ENCODE assay signal across 8 cellular contexts in the genomic region with DNA sequence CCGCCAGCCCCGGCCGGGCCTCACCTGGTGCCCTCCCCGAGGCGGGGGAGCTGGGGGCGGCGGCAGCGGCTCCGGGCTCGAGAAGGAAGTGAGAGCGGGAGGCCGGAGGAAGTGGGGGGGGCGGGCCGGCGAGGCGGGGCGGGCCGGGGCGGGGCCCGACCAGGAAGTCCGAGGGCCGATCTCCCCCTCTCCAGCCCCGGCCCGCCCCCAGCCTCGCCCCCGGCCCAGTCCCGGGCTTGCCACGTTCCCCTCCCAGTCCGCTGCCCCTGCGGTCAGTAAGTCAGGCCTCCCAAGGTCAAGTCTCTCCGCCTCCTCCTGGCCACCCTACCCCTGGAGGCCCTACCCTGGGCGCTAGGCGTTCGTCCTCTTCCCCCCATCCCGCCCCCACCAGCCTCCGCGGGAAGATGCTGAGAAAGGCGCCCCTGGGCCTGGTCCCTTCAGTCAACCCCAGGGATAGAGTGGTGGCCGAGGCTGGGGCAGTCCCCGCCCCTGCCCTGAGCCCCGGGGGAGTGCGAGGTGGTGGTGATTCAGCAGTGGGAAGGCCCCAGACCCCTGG. TPM values are rescaled to one million over a fixed set of nuclear protein-coding genes. Genes with fewer than 3 reads are reported as not detected.
DNase-seq lines count a peak whose midpoint lies in the region; ATAC-seq and TF ChIP-seq lines count a peak whose summit lies in the region.

A gene (minus strand): TSS at position 90 of the 556 bp plus-strand sequence. CDS start 12,821 bp downstream, outside the sequence.

- DNase-seq in Caco-2 (peak; percentile 81 to 89), OCI-LY7 (ENCODE audit: low spot score) (peak; percentile 82), glomerular visceral epithelial cell (ENCODE audit: extremely low spot score) (peak; percentile 85), occipital lobe (lab: John Stamatoyannopoulos, UW) (peak; percentile 73)
- no peak for DNase-seq in central memory CD4-positive, alpha-beta T cell

- CTCF ChIA-PET in Caco-2 (lab: Charles Lee) = interaction anchor here (0.5 to 3.1 kb wide), 27 partner anchors 8 to 247 kb away, joined by 3 to 63 read pairs (median 5); a partner anchor contains a TSS
- CTCF ChIA-PET in OCI-LY7 (lab: Charles Lee; ENCODE audit: unreplicated experiment) = interaction anchor here (0.6 to 1.8 kb wide), 10 partner anchors 8 to 255 kb away, joined by 3 to 20 read pairs (median 6); no protein-coding TSS in a partner anchor

- H3K27ac ChIP-seq in OCI-LY7 (ENCODE audit: low read depth, low read length, poor library complexity, severe bottlenecking) = peak within 1 kb of the TSS; percentile 82

- H3K4me3 Mint-ChIP-seq in Caco-2 (ENCODE audit: unreplicated experiment) = peak within 1 kb of the TSS; percentile 96
- peak within 1 kb of the TSS; percentile 97 for H3K4me3 Mint-ChIP-seq in activated naive CD8-positive, alpha-beta T cell

- POLR2A ChIA-PET in Caco-2 (lab: Charles Lee) (interaction anchor here (0.6 to 2.2 kb wide), 10 partner anchors 8 to 462 kb away, joined by 3 to 11 read pairs (median 4); a partner anchor contains a TSS), OCI-LY7 (lab: Charles Lee) (interaction anchor here (0.6 to 6.3 kb wide), 24 partner anchors 8 to 1758 kb away, joined by 3 to 75 read pairs (median 4); a partner anchor contains a TSS)

- peaks cover 9% of the 10 kb centered on the region; the same call in 1 of the 2 replicates for H3K4me1 ChIP-seq in Caco-2
- H3K4me1 ChIP-seq in OCI-LY7 (ENCODE audit: insufficient read depth, low read length, poor library complexity, severe bottlenecking) = peaks cover 47% of the 10 kb centered on the region

- ATAC-seq in GM19324 (IDR thresholded peaks at IDR 0.05; ENCODE audit: low FRiP score, unreplicated experiment) (peak; percentile 45), HG03432 (IDR thresholded peaks at IDR 0.05; ENCODE audit: unreplicated experiment) (peak; percentile 68)

- BruUV-seq in Caco-2 (replicated peaks; lab: Mats Ljungman, UMichigan) (no TSS peak), OCI-LY7 (replicated peaks; lab: Mats Ljungman, UMichigan) (no TSS peak)

- peak within 1 kb of the TSS; percentile 68 for H3K4me3 ChIP-seq in Caco-2 (ENCODE audit: low read depth, low read length)
- H3K4me3 ChIP-seq in OCI-LY7 (ENCODE audit: low read depth, low read length, poor library complexity, severe bottlenecking) = peak within 1 kb of the TSS; percentile 81

- intact Hi-C loops in Caco-2 (cut with micrococcal nuclease; ENCODE audit: unreplicated experiment) (loop anchor here (1.0 kb wide), 2 partner anchors 44 to 231 kb away; a partner anchor contains a TSS), OCI-LY7 (cut with micrococcal nuclease; ENCODE audit: unreplicated experiment) (loop anchor here (1.0 kb wide), 1 partner anchor 17 kb away; no protein-coding TSS in a partner anchor)

- H3K36me3 Mint-ChIP-seq in Caco-2 (ENCODE audit: insufficient read depth, unreplicated experiment) = no peaks in the 10 kb centered on the region
- peaks cover 13% of the 10 kb centered on the region for H3K36me3 Mint-ChIP-seq in activated naive CD8-positive, alpha-beta T cell

- no peak for TF ChIP-seq CTCF in Caco-2 (IDR thresholded peaks at IDR 0.05; ENCODE audit: insufficient read depth in 1 of 2, low read depth in 1 of 2, low read length in 1 of 2, severe bottlenecking in 1 of 2, unreplicated experiment in 1 of 2)
- no peak for TF ChIP-seq CTCF in OCI-LY7 (conservative IDR thresholded peaks at IDR 0.05; ENCODE audit: low read length)

- peak within 1 kb of the TSS; percentile 98 for H2AFZ ChIP-seq in OCI-LY7 (ENCODE audit: low read length)

- no peaks in the 10 kb centered on the region for H3K36me3 ChIP-seq in Caco-2 (ENCODE audit: control insufficient read depth, insufficient read depth, low read length)
- H3K36me3 ChIP-seq in OCI-LY7 (ENCODE audit: insufficient read depth, low read length) = peaks cover 9% of the 10 kb centered on the region; the same call in 1 of the 2 replicates

- H4K20me1 ChIP-seq in OCI-LY7 (ENCODE audit: insufficient read depth, low read length) = peaks cover 25% of the 10 kb centered on the region; the same call in 1 of the 2 replicates

- H3K79me2 ChIP-seq in OCI-LY7 (ENCODE audit: insufficient read depth, low read depth, low read length) = peaks cover 43% of the 10 kb centered on the region; the same call in 1 of the 2 replicates

- H3K9me3 ChIP-seq in Caco-2 (no peaks in the 10 kb centered on the region), OCI-LY7 (ENCODE audit: low read length) (no peaks in the 10 kb centered on the region)

- H3K4me2 ChIP-seq in OCI-LY7 (ENCODE audit: low read length) = peak within 1 kb of the TSS; percentile 89

- H3K4me1 Mint-ChIP-seq in Caco-2 (ENCODE audit: low read depth, unreplicated experiment) = peaks cover 10% of the 10 kb centered on the region
- H3K4me1 Mint-ChIP-seq in activated naive CD8-positive, alpha-beta T cell (ENCODE audit: low read depth) = peaks cover 54% of the 10 kb centered on the region

- no peaks in the 10 kb centered on the region for H3K27me3 ChIP-seq in Caco-2 (replicated peaks; ENCODE audit: control insufficient read depth, insufficient read depth, low read length)

- no peaks in the 10 kb centered on the region for H3K9me2 ChIP-seq in OCI-LY7 (ENCODE audit: insufficient read depth, low read length)

- H3K9me3 Mint-ChIP-seq in Caco-2 (ENCODE audit: unreplicated experiment) = no peaks in the 10 kb centered on the region
- no peaks in the 10 kb centered on the region for H3K9me3 Mint-ChIP-seq in activated naive CD8-positive, alpha-beta T cell (ENCODE audit: low read depth)

- H3K27ac Mint-ChIP-seq in Caco-2 (ENCODE audit: unreplicated experiment) = peak within 1 kb of the TSS; percentile 84
- peak within 1 kb of the TSS; percentile 96 for H3K27ac Mint-ChIP-seq in activated naive CD8-positive, alpha-beta T cell

- H3K27me3 Mint-ChIP-seq in Caco-2 (ENCODE audit: insufficient read depth, unreplicated experiment) = no peaks in the 10 kb centered on the region
- H3K27me3 Mint-ChIP-seq in activated naive CD8-positive, alpha-beta T cell = no peaks in the 10 kb centered on the region

RNA-seq across cellular contexts. Expression of the gene that starts here (rescaled TPM):
- total RNA-seq in Caco-2 (2022) (36.9 and 40.5 TPM in 2 replicates), OCI-LY7 (2022) (54.8 and 57.8 TPM in 2 replicates), occipital lobe (2.0 TPM)
- 20.9 and 26.2 TPM in 2 replicates for total RNA-seq in OCI-LY7 (2014; rRNA removed; shearing (Covaris generic))
